Comparison of ENCODE assay signal across 1 cellular context in the genomic region with DNA sequence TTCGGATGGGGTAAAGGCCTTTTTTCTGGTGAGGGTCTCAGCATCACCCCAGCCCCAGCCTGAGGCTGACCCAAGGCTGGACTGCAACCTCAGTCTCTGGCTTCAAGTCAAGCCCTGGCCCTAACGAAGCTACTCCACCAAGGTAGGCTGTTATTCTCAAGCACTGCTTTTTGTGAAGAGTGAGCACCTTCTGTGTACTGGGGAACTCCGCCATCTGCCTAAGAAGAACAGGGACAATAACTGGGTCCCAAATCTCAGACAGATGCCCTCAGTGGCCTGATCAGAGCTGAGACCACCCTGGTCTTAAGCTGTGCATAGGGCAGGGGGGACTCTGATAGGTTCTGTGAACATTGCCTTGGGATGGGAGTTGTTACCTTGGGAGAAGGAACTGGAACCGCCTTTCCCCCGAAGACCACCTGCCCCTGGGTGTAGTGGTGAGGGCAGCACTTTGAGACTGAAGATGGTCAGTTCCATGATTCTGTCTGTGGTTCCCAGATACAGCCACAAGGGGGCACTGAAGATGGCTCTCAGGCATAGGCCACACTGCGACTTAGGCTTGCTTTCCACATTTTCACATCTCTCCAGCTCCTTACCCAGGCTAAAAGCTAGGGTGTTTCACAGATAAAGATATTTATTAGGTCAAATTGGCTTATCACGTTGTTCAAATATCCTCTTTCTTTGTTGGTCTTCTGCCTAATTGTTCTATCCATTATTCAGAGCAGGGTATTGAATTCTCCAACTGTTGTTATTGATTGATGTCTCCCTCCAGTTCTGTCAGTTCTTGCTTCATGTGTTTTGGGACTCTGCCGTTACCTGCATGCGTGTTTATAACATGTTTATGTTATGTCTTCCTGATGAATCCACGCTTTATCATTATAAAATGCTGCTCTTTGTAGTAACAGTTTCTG.
TF ChIP-seq lines count a peak whose summit lies in the region.

No MANE protein-coding gene starts in this region.

TF ChIP-seq in WTC11, 78 proteins besides CTCF, POLR2A, EP300 and RAD21 (continued from another document):
- TF ChIP-seq HMGA2 (CRISPR knock-in tag; IDR thresholded peaks at IDR 0.05) = no peak
- TF ChIP-seq, protein P1, sequence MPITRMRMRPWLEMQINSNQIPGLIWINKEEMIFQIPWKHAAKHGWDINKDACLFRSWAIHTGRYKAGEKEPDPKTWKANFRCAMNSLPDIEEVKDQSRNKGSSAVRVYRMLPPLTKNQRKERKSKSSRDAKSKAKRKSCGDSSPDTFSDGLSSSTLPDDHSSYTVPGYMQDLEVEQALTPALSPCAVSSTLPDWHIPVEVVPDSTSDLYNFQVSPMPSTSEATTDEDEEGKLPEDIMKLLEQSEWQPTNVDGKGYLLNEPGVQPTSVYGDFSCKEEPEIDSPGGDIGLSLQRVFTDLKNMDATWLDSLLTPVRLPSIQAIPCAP (CRISPR knock-in tag; IDR thresholded peaks at IDR 0.05) = no peak
- TF ChIP-seq, protein P2, sequence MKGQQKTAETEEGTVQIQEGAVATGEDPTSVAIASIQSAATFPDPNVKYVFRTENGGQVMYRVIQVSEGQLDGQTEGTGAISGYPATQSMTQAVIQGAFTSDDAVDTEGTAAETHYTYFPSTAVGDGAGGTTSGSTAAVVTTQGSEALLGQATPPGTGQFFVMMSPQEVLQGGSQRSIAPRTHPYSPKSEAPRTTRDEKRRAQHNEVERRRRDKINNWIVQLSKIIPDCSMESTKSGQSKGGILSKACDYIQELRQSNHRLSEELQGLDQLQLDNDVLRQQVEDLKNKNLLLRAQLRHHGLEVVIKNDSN (CRISPR knock-in tag; IDR thresholded peaks at IDR 0.05) = no peak
- TF ChIP-seq, protein P3, sequence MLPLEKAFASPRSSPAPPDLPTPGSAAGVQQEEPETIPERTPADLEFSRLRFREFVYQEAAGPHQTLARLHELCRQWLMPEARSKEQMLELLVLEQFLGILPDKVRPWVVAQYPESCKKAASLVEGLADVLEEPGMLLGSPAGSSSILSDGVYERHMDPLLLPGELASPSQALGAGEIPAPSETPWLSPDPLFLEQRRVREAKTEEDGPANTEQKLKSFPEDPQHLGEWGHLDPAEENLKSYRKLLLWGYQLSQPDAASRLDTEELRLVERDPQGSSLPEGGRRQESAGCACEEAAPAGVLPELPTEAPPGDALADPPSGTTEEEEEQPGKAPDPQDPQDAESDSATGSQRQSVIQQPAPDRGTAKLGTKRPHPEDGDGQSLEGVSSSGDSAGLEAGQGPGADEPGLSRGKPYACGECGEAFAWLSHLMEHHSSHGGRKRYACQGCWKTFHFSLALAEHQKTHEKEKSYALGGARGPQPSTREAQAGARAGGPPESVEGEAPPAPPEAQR (CRISPR knock-in tag; IDR thresholded peaks at IDR 0.05) = no peak
- TF ChIP-seq ATF1 (CRISPR knock-in tag; IDR thresholded peaks at IDR 0.05) = no peak
- TF ChIP-seq NR3C1 (CRISPR knock-in tag; conservative IDR thresholded peaks at IDR 0.05; ENCODE audit: low read depth) = no peak
- TF ChIP-seq, protein P4, sequence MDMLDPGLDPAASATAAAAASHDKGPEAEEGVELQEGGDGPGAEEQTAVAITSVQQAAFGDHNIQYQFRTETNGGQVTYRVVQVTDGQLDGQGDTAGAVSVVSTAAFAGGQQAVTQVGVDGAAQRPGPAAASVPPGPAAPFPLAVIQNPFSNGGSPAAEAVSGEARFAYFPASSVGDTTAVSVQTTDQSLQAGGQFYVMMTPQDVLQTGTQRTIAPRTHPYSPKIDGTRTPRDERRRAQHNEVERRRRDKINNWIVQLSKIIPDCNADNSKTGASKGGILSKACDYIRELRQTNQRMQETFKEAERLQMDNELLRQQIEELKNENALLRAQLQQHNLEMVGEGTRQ (CRISPR knock-in tag; IDR thresholded peaks at IDR 0.05) = no peak
- no peak for TF ChIP-seq TEAD1 (CRISPR knock-in tag; IDR thresholded peaks at IDR 0.05)
- no peak for TF ChIP-seq NR1H2 (CRISPR knock-in tag; IDR thresholded peaks at IDR 0.05)
- TF ChIP-seq, protein P5, sequence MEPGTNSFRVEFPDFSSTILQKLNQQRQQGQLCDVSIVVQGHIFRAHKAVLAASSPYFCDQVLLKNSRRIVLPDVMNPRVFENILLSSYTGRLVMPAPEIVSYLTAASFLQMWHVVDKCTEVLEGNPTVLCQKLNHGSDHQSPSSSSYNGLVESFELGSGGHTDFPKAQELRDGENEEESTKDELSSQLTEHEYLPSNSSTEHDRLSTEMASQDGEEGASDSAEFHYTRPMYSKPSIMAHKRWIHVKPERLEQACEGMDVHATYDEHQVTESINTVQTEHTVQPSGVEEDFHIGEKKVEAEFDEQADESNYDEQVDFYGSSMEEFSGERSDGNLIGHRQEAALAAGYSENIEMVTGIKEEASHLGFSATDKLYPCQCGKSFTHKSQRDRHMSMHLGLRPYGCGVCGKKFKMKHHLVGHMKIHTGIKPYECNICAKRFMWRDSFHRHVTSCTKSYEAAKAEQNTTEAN (CRISPR knock-in tag; IDR thresholded peaks at IDR 0.05) = no peak
- TF ChIP-seq, protein P6, sequence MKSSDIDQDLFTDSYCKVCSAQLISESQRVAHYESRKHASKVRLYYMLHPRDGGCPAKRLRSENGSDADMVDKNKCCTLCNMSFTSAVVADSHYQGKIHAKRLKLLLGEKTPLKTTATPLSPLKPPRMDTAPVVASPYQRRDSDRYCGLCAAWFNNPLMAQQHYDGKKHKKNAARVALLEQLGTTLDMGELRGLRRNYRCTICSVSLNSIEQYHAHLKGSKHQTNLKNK (CRISPR knock-in tag; IDR thresholded peaks at IDR 0.05) = no peak
- TF ChIP-seq, protein P7, sequence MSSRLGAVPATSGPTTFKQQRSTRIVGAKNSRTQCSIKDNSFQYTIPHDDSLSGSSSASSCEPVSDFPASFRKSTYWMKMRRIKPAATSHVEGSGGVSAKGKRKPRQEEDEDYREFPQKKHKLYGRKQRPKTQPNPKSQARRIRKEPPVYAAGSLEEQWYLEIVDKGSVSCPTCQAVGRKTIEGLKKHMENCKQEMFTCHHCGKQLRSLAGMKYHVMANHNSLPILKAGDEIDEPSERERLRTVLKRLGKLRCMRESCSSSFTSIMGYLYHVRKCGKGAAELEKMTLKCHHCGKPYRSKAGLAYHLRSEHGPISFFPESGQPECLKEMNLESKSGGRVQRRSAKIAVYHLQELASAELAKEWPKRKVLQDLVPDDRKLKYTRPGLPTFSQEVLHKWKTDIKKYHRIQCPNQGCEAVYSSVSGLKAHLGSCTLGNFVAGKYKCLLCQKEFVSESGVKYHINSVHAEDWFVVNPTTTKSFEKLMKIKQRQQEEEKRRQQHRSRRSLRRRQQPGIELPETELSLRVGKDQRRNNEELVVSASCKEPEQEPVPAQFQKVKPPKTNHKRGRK (CRISPR knock-in tag; IDR thresholded peaks at IDR 0.05; ENCODE audit: borderline replicate concordance) = no peak
- no peak for TF ChIP-seq IRF2 (CRISPR knock-in tag; IDR thresholded peaks at IDR 0.05; ENCODE audit: borderline replicate concordance, low read depth)
- no peak for TF ChIP-seq ZNF232 (CRISPR knock-in tag; IDR thresholded peaks at IDR 0.05)
- TF ChIP-seq FOXP1 (CRISPR knock-in tag; IDR thresholded peaks at IDR 0.05; ENCODE audit: borderline replicate concordance) = no peak
- TF ChIP-seq CREM (CRISPR knock-in tag; IDR thresholded peaks at IDR 0.05) = no peak
- TF ChIP-seq SP1 (CRISPR knock-in tag; conservative IDR thresholded peaks at IDR 0.05) = no peak
